2 cellular contexts compared by ENCODE assay signal in the genomic region with DNA sequence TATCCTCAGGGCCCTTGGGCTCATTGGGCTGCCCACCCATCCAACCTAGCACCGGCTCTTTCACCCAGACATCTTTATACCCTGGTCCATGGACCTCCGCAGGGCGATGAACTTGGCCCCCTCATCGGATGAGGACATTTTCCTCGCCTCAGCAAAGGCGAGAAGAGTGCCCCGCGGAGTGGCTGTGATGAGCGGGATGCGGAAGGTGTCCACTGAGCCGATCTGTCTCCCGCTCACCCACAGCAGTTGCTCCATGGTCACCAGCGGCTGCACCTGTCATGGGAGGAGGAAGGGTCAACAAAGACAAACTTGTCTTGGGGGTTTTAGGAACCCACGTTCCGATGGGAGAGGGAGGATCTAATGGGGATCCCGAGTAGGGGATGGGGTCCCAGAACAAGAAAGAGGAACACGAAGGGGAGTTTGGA.
TF ChIP-seq lines count a peak whose summit lies in the region.

No MANE protein-coding gene starts in this region.

TF ChIP-seq in H1, 55 proteins besides CTCF, POLR2A, EP300 and RAD21:
- TF ChIP-seq BRCA1 (IDR thresholded peaks at IDR 0.05; ENCODE audit: low read depth, low read length) (no peak), CHD1 (IDR thresholded peaks at IDR 0.05; ENCODE audit: low read depth, low read length) (no peak), MAFK (IDR thresholded peaks at IDR 0.05; ENCODE audit: low read depth, low read length) (no peak), CTBP2 (IDR thresholded peaks at IDR 0.05; ENCODE audit: borderline replicate concordance, insufficient read depth, insufficient read length, low read length) (no peak), TEAD4 (IDR thresholded peaks at IDR 0.05; ENCODE audit: low read depth, low read length) (no peak), GTF2F1 (IDR thresholded peaks at IDR 0.05; ENCODE audit: borderline replicate concordance, low read depth, low read length) (no peak)
- TF ChIP-seq, protein P1, sequence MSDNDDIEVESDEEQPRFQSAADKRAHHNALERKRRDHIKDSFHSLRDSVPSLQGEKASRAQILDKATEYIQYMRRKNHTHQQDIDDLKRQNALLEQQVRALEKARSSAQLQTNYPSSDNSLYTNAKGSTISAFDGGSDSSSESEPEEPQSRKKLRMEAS (IDR thresholded peaks at IDR 0.05): no peak

TF ChIP-seq in neural cell, 6 proteins besides CTCF, POLR2A, EP300 and RAD21:
- TF ChIP-seq, protein P2, sequence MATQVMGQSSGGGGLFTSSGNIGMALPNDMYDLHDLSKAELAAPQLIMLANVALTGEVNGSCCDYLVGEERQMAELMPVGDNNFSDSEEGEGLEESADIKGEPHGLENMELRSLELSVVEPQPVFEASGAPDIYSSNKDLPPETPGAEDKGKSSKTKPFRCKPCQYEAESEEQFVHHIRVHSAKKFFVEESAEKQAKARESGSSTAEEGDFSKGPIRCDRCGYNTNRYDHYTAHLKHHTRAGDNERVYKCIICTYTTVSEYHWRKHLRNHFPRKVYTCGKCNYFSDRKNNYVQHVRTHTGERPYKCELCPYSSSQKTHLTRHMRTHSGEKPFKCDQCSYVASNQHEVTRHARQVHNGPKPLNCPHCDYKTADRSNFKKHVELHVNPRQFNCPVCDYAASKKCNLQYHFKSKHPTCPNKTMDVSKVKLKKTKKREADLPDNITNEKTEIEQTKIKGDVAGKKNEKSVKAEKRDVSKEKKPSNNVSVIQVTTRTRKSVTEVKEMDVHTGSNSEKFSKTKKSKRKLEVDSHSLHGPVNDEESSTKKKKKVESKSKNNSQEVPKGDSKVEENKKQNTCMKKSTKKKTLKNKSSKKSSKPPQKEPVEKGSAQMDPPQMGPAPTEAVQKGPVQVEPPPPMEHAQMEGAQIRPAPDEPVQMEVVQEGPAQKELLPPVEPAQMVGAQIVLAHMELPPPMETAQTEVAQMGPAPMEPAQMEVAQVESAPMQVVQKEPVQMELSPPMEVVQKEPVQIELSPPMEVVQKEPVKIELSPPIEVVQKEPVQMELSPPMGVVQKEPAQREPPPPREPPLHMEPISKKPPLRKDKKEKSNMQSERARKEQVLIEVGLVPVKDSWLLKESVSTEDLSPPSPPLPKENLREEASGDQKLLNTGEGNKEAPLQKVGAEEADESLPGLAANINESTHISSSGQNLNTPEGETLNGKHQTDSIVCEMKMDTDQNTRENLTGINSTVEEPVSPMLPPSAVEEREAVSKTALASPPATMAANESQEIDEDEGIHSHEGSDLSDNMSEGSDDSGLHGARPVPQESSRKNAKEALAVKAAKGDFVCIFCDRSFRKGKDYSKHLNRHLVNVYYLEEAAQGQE (IDR thresholded peaks at IDR 0.05; ENCODE audit: borderline replicate concordance): no peak
